17 cellular contexts compared by ENCODE assay signal in the genomic region with DNA sequence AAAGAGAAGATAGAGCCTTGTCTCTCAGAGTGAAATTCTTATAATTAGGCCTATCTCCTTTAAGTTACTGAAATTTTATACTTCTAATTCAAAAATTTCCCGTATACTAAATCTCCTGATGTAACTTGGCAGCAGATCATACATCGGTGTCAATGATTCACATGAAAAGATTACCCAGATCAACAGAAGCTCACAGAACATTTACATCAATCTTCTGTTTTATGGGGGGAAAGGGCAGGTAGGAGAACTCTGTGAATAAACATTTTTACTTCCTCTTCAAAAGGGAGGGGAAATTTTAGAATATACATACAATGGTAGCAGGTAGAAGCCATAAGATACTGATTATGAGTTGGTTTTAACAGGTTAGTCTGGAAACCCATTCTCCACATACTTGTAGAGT. TPM values are rescaled to one million over a fixed set of nuclear protein-coding genes. Genes with fewer than 3 reads are reported as not detected.
DNase-seq lines count a peak whose midpoint lies in the region; ATAC-seq and TF ChIP-seq lines count a peak whose summit lies in the region.
"Had no signal": no experiment of that assay in that cellular context is flagged by ENCODE, and none has a peak within 500 bp of the region (broad histone marks: within the 10 kb centered on the region; RNA-seq: fewer than 3 reads in every experiment).

No MANE protein-coding gene starts in this region.

- CTCF ChIA-PET in WTC11 (lab: Charles Lee) = no interaction called here

- no peak for TF ChIP-seq POLR2A in transverse colon (IDR thresholded peaks at IDR 0.05)

- H3K9me3 Mint-ChIP-seq in WTC11 = no peaks in the 10 kb centered on the region
- H3K9me3 Mint-ChIP-seq: H9 had no signal

- ATAC-seq in WTC11 = no peak
- ATAC-seq in aorta (ENCODE audit: low FRiP score) = no peak

- in situ Hi-C loops in transverse colon (cut with MboI; ENCODE audit: low pct_ligation_motif_present in 1 of 4, low pct_unique_long_range_greater_than_20kb in 1 of 4, low sequenced_read_pairs in 3 of 4) = no loop called here

- no peak for TF ChIP-seq EP300 in transverse colon (IDR thresholded peaks at IDR 0.05; ENCODE audit: low read depth)

- H3K27me3 ChIP-seq in mucosa of rectum (ENCODE audit: control insufficient read depth in 2 of 2, insufficient read depth in 2 of 2, low read length in 2 of 2) (no peaks in the 10 kb centered on the region), transverse colon (no peaks in the 10 kb centered on the region), aorta (ENCODE audit: control insufficient read depth in 1 of 2, insufficient read depth in 2 of 2, low read length in 1 of 2) (no peaks in the 10 kb centered on the region)
- H3K27me3 ChIP-seq: BE2C had no signal

- POLR2A ChIA-PET in WTC11 (lab: Charles Lee) = no interaction called here

- intact Hi-C loops in transverse colon (cut with DNase I; ENCODE audit: low total_unique reads) = no loop called here
- intact Hi-C loops in aorta (cut with DNase I) = loop anchor here (10.0 kb wide), 2 partner anchors 63 to 73 kb away; no protein-coding TSS in a partner anchor

- no peaks in the 10 kb centered on the region for H3K27me3 Mint-ChIP-seq in WTC11 (ENCODE audit: low read depth)
- H3K27me3 Mint-ChIP-seq: CD4-positive, CD25-positive, alpha-beta regulatory T cell; CD8-positive, alpha-beta memory T cell had no signal

- H3K4me3 ChIP-seq in mucosa of rectum (ENCODE audit: low read length in 2 of 2) (peak overlapping the region; percentile 27 to 32), transverse colon (no peak overlapping the region), aorta (ENCODE audit: low read length in 2 of 2) (no peak overlapping the region)

- H3K36me3 ChIP-seq in mucosa of rectum (ENCODE audit: control insufficient read depth in 2 of 2, insufficient read depth in 2 of 2, low read length in 2 of 2) = peaks cover 4 to 15% of the 10 kb centered on the region in 2 donors
- peaks cover 0 to 21% (median 5%) of the 10 kb centered on the region in 4 donors for H3K36me3 ChIP-seq in transverse colon
- peaks cover 0 to 2% of the 10 kb centered on the region in 2 donors for H3K36me3 ChIP-seq in aorta (ENCODE audit: control insufficient read depth in 1 of 2, insufficient read depth in 2 of 2, low read length in 1 of 2)
- H3K36me3 ChIP-seq: BE2C had no signal

- H3K27ac ChIP-seq in mucosa of rectum (ENCODE audit: low read depth in 2 of 2, low read length in 2 of 2) (peak overlapping the region; percentile 79 to 87), transverse colon (peak overlapping the region; percentile 64 to 82 (median 78)), aorta (ENCODE audit: low read depth in 1 of 2, low read length in 2 of 2) (no peak overlapping the region)
- H3K27ac ChIP-seq: HL-60 had no signal

- no peak overlapping the region for H3K9ac ChIP-seq in mucosa of rectum (ENCODE audit: low read depth in 1 of 2, low read length in 2 of 2)

- no peak overlapping the region for H3K4me3 Mint-ChIP-seq in WTC11
- H3K4me3 Mint-ChIP-seq: CD4-positive, CD25-positive, alpha-beta regulatory T cell; CD8-positive, alpha-beta memory T cell; H9 had no signal

- 55 to 83% methylated on average over 1 to 2 of the region's 2 CpGs for WGBS in transverse colon (ENCODE audit: low coverage in 1 of 2), 2 donors
- 89 to 93% methylated on average over 2 of the region's 2 CpGs for WGBS in aorta, 2 donors

- H3K9me3 ChIP-seq in mucosa of rectum (ENCODE audit: control insufficient read depth in 2 of 2, low read length in 2 of 2) = no peaks in the 10 kb centered on the region
- H3K9me3 ChIP-seq in transverse colon = no peaks in the 10 kb centered on the region
- H3K9me3 ChIP-seq in aorta (ENCODE audit: control insufficient read depth, low read length) = no peaks in the 10 kb centered on the region
- H3K9me3 ChIP-seq: BE2C had no signal

- TF ChIP-seq CTCF in WTC11 (IDR thresholded peaks at IDR 0.05) = no peak
- no peak for TF ChIP-seq CTCF in transverse colon (IDR thresholded peaks at IDR 0.05)

- peak; percentile 82 for DNase-seq in HT-29 (ENCODE audit: low spot score)
- no peak for DNase-seq in WTC11 (ENCODE audit: low spot score)
- DNase-seq in transverse colon = no peak
- no peak for DNase-seq in aorta
- DNase-seq in UCSD-AML1 (lab: John Stamatoyannopoulos, UW; ENCODE audit: unreplicated experiment) = no peak
- DNase-seq in HK-2 (ENCODE audit: unreplicated experiment) = no peak
- DNase-seq: ACHN; BE2C; C1 segment of cervical spinal cord; CD4-positive, CD25-positive, alpha-beta regulatory T cell; CD8-positive, alpha-beta memory T cell; COR-L47; H9; IMR-90 had no signal

- peaks cover 68% of the 10 kb centered on the region for H3K36me3 Mint-ChIP-seq in WTC11

- 0 out of 2 replicates have a peak overlapping the region, but pooled peaks have one; percentile 56 for H3K27ac Mint-ChIP-seq in WTC11
- H3K27ac Mint-ChIP-seq: CD8-positive, alpha-beta memory T cell had no signal

- H3K4me1 ChIP-seq in mucosa of rectum (ENCODE audit: control insufficient read depth in 2 of 2, insufficient read depth in 2 of 2, low read length in 2 of 2) = peaks cover 6 to 21% of the 10 kb centered on the region in 2 donors
- peaks cover 0 to 24% (median 8%) of the 10 kb centered on the region in 4 donors for H3K4me1 ChIP-seq in transverse colon
- H3K4me1 ChIP-seq in aorta (ENCODE audit: control insufficient read depth in 1 of 2, insufficient read depth in 2 of 2, low read length in 2 of 2) = no peaks in the 10 kb centered on the region
- H3K4me1 ChIP-seq: BE2C had no signal

- H3K4me1 Mint-ChIP-seq in WTC11 = no peaks in the 10 kb centered on the region
- H3K4me1 Mint-ChIP-seq: CD8-positive, alpha-beta memory T cell; H9 had no signal

TF ChIP-seq in WTC11, 78 proteins besides CTCF, POLR2A, EP300 and RAD21:
- no peak for TF ChIP-seq SMAD3 (CRISPR knock-in tag; IDR thresholded peaks at IDR 0.05; ENCODE audit: borderline replicate concordance)
- no peak for TF ChIP-seq RORB (CRISPR knock-in tag; IDR thresholded peaks at IDR 0.05)
- TF ChIP-seq, protein P1, sequence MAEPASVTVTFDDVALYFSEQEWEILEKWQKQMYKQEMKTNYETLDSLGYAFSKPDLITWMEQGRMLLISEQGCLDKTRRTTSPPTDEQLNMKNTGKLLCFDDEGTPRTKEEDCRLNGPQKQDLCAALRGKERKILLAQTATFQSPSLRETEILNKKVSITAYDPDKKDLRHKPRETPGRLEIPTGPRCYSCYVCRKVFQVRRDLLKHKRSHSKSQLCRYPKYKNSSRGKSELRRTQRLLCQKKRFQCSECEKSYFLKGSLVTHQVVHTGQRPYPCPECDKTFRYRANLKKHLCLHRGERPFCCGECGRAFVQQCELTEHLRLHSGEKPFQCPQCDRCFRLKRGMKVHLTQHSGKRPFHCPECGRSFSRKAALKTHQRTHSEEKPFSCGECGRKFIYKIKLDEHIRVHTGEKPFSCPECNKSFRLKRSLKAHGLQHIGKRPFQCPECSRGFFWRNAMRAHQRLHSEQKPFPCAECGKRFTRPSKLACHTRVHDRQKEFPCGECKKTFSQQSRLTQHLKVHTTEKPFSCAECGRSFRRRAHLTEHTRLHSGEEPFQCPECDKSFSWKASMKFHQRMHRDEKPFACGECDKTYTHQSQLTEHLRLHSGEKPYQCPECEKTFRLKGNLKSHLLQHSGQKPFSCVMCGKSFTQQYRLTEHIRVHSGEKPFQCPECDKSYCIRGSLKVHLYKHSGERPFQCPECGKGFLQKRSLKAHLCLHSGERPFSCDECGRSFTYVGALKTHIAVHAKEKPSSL (CRISPR knock-in tag; conservative IDR thresholded peaks at IDR 0.05) = no peak
TF ChIP-seq in WTC11: peak in this region for 0.

RNA-seq across cellular contexts. Expression of a gene that starts 43.1 kb away (rescaled TPM):
- 8.6 and 10.9 TPM in 2 replicates for total RNA-seq in HT-29 (2014; rRNA removed; shearing (Covaris generic))
- total RNA-seq in WTC11 (2021) (19.1 to 29.3 TPM (median 19.2 TPM) in 3 replicates), transverse colon (10 to 100 TPM; 50.5 to 98.4 (median 89.6) TPM), aorta (10 to 100 TPM; 10.6 to 13.1 TPM)
- 1 to 10 TPM; 2.9 to 4.4 TPM for polyA plus RNA-seq in aorta

RNA-seq across cellular contexts. Expression of a gene that starts 55.4 kb away (rescaled TPM):
- total RNA-seq in HT-29 (2014; rRNA removed; shearing (Covaris generic)) = 45.7 and 50.8 TPM in 2 replicates
- total RNA-seq in WTC11 (2021) (29.2 to 31.0 TPM (median 30.0 TPM) in 3 replicates), transverse colon (100 to 1,000 TPM; 113 to 381 (median 164) TPM), aorta (not detected)
- polyA plus RNA-seq in aorta = 1 to 10 TPM in 1 of 2 donors, not detected in 1; 5.0 TPM
- total RNA-seq: A172; CD4-positive, CD25-positive, alpha-beta regulatory T cell; CD8-positive, alpha-beta memory T cell; IMR-90 had no signal
- polyA plus RNA-seq: CD4-positive, CD25-positive, alpha-beta regulatory T cell; CD8-positive, alpha-beta memory T cell; IMR-90 had no signal

Comparison
In these comparisons a context has a peak if more than half of its experiments do, and no peak if none do; other contexts are left out.
1. H3K27ac ChIP-seq: peak in mucosa of rectum (2 of 2) and transverse colon (4 of 4); none in aorta (0 of 2).
2. H3K4me3 ChIP-seq: peak in mucosa of rectum (2 of 2); none in transverse colon (0 of 4) and aorta (0 of 2).
3. RNA of a gene that starts 55.4 kb away (total RNA-seq): 113 to 381 TPM in transverse colon, 45.7 to 50.8 TPM in HT-29 and 29.2 to 31.0 TPM in WTC11; not detected in aorta; every median in the first group is over 10 times any median in the second.